ENCODE assay signal across 1 cellular context in genomic region chr17:77320501-77321256, GRCh38.
TF ChIP-seq lines count a peak whose summit lies in the region.

No MANE protein-coding gene starts in this region.

TF ChIP-seq in WTC11, 78 proteins besides CTCF, POLR2A, EP300 and RAD21 (continued from another document):
- TF ChIP-seq JAZF1 (CRISPR knock-in tag; IDR thresholded peaks at IDR 0.05) (no peak), E2F4 (CRISPR knock-in tag; IDR thresholded peaks at IDR 0.05; ENCODE audit: borderline replicate concordance, low read depth) (no peak)
